In the genomic region with DNA sequence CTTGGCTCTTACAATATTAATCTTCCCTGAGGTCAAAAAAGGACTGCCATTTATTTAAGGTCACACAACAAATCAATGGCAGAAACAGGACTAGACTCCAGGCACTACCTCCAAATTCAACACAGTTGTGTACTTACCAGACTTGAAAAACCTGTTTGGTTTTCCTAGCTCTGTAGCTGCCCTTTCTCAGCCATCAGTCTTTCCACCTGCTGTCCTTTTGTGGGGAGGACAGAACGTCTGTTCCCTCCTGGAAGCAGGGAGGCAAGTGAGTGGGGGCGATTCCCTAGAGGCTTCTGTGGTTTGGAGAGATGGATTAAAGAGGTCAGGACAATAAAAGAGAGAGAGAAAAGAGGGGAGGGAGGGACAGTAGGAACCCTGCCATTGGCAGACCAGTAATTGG, we compare ENCODE assay signal across 14 cellular contexts. TPM values are rescaled to one million over a fixed set of nuclear protein-coding genes. Genes with fewer than 3 reads are reported as not detected.
DNase-seq lines count a peak whose midpoint lies in the region; ATAC-seq and TF ChIP-seq lines count a peak whose summit lies in the region.
"Had no signal": no experiment of that assay in that cellular context is flagged by ENCODE, and none has a peak within 500 bp of the region (broad histone marks: within the 10 kb centered on the region; RNA-seq: fewer than 3 reads in every experiment).

No MANE protein-coding gene starts in this region.

- no peaks in the 10 kb centered on the region for H4K20me1 ChIP-seq in mammary epithelial cell (ENCODE audit: insufficient read depth, low read length)

- no TSS peak for BruUV-seq in mammary epithelial cell (replicated peaks; lab: Mats Ljungman, UMichigan)

- H3K9ac ChIP-seq in mammary epithelial cell (ENCODE audit: insufficient read depth, low read length) = no peak overlapping the region

- H2AFZ ChIP-seq in mammary epithelial cell (ENCODE audit: low read depth, low read length) = no peak overlapping the region

- ATAC-seq in sciatic nerve = no peak

- H3K79me2 ChIP-seq in mammary epithelial cell (ENCODE audit: insufficient read depth, low read length) = no peaks in the 10 kb centered on the region

- DNase-seq in T47D (ENCODE audit: low read depth in 1 of 2, low spot score in 1 of 2) (peak; percentile 59 to 99), mammary epithelial cell (no peak), NCI-H2171 treated with DMSO at 0.1 percent for 48 hours (lab: John Stamatoyannopoulos, UW) (peak; percentile 99), ecto neural progenitor cell (ENCODE audit: low spot score) (peak; percentile 50), T-helper 9 cell (no peak), A172 (ENCODE audit: low spot score) (no peak), sciatic nerve (ENCODE audit: low spot score) (no peak), NOMO-1 (lab: John Stamatoyannopoulos, UW; ENCODE audit: unreplicated experiment in 2 of 2) (no peak)
- DNase-seq: ACHN; activated CD4-positive, alpha-beta memory T cell treated with anti-CD3 and anti-CD28 coated beads for 36 hours; HFFc6; stimulated activated CD4-positive, alpha-beta T cell treated with anti-CD3 and anti-CD28 coated beads, Interleukin-15, amount 100 ng/mL, for 24 hours had no signal

- CTCF ChIA-PET in mammary epithelial cell (lab: Charles Lee; ENCODE audit: low non-redundant PET) = no interaction called here

- no peaks in the 10 kb centered on the region for H3K9me3 ChIP-seq in mammary epithelial cell (replicated peaks; ENCODE audit: insufficient read depth, low read length)
- H3K9me3 ChIP-seq: Caco-2, thoracic aorta had no signal

- TF ChIP-seq CTCF in mammary epithelial cell (conservative IDR thresholded peaks at IDR 0.05 in 1 of 2, IDR thresholded peaks at IDR 0.05 in 1 of 2; ENCODE audit: extremely low read depth in 1 of 2, insufficient read depth in 1 of 2, low read depth in 1 of 2, low read length in 2 of 2) = no peak

- intact Hi-C loops in mammary epithelial cell (cut with micrococcal nuclease) (no loop called here), sciatic nerve (cut with DNase I) (no loop called here)

- H3K27me3 ChIP-seq in mammary epithelial cell (ENCODE audit: insufficient read depth, low read length) = no peaks in the 10 kb centered on the region

- H3K4me3 ChIP-seq in mammary epithelial cell (replicated peaks in 1 of 3; ENCODE audit: insufficient read depth in 1 of 3, low read depth in 2 of 3, low read length in 3 of 3) = no peak overlapping the region
- H3K4me3 ChIP-seq: thoracic aorta had no signal

- H3K4me1 ChIP-seq in mammary epithelial cell (ENCODE audit: insufficient read depth, low read length) = no peaks in the 10 kb centered on the region
- H3K4me1 ChIP-seq: Caco-2 had no signal

- H3K4me2 ChIP-seq in mammary epithelial cell (ENCODE audit: insufficient read depth, low read depth, low read length) = no peak overlapping the region

- dilution Hi-C loops in mammary epithelial cell (cut with HindIII; ENCODE audit: low sequenced_read_pairs) = no loop called here

- WGBS in mammary epithelial cell (ENCODE audit: low coverage, missing lambda C conversion rate) = 0% methylated on average over 2 of the region's 2 CpGs

- in situ Hi-C loops in T47D (cut with HindIII; ENCODE audit: low pct_unique_long_range_greater_than_20kb, low sequenced_read_pairs) = no loop called here
- in situ Hi-C loops in mammary epithelial cell (cut with MboI; ENCODE audit: low sequenced_read_pairs in 2 of 2) = loop anchor here in 1 of 2 donors (25.0 kb wide), 2 partner anchors 338 to 663 kb away; no protein-coding TSS in a partner anchor

- no peak overlapping the region for H3K27ac ChIP-seq in mammary epithelial cell (ENCODE audit: insufficient read depth, low read depth, low read length)
- H3K27ac ChIP-seq: thoracic aorta had no signal

- H3K36me3 ChIP-seq in mammary epithelial cell (ENCODE audit: insufficient read depth, low read length) = no peaks in the 10 kb centered on the region
- H3K36me3 ChIP-seq: thoracic aorta had no signal

RNA-seq across cellular contexts. Expression of a gene that starts 14.7 kb away (rescaled TPM):
- total RNA-seq in mammary epithelial cell = under 1 TPM; 0.56 to 0.83 TPM
- 0.31 TPM for polyA plus RNA-seq in mammary epithelial cell
- polyA minus RNA-seq in mammary epithelial cell = 1.0 TPM
- 8.5 and 10.1 TPM in 2 replicates for total RNA-seq in A172 (2014; rRNA removed; shearing (Covaris generic))
- total RNA-seq in sciatic nerve = 19.1 TPM

Comparison
In these comparisons a context has a peak if more than half of its experiments do, and no peak if none do; other contexts are left out.
1. DNase-seq: peak in T47D (2 of 2), NCI-H2171 treated with DMSO at 0.1 percent for 48 hours (single experiment) and ecto neural progenitor cell (single experiment); none in mammary epithelial cell (single experiment), T-helper 9 cell (single experiment), A172 (single experiment), sciatic nerve (single experiment) and NOMO-1 (0 of 2).